Comparison of ENCODE assay signal across 29 cellular contexts in the genomic region with DNA sequence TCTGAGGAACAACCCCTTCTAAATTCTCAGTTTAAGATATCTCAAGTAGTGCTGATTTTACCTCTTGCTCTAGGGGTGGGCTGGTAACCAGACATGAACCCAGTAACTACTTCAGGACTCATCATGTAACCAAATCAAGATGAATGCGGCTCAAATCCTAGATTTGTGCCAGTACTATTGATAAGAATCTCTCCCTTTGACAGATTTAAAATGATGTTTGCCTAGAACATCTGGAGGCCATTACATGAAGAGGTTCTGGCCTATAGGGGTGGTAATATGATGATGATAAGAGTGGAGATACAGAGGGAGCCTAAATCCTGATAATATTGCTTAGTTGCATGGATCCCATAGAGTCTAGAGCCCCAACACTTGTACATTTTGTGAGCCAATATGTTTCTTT.
"Had no signal": no experiment of that assay in that cellular context is flagged by ENCODE, and none has a peak within 500 bp of the region (broad histone marks: within the 10 kb centered on the region; RNA-seq: fewer than 3 reads in every experiment).

No MANE protein-coding gene starts in this region.

- H3K4me3 ChIP-seq: ascending aorta, cardiac muscle cell, colonic mucosa had no signal

- DNase-seq: activated B cell treated with CpG ODN at 0.5 μM for 24 hours; activated CD4-positive, alpha-beta memory T cell treated with anti-CD3 and anti-CD28 coated beads, Interleukin-2, amount 10 ng/mL, durations not matched to agents 7 days and 5 days; activated CD4-positive, alpha-beta T cell treated with anti-CD3 and anti-CD28 coated beads for 4 hours; activated CD4-positive, alpha-beta T cell treated with anti-CD3 and anti-CD28 coated beads, Interleukin-2, amount 10 ng/mL, durations not matched to agents 24 days and 14 days; activated CD4-positive, alpha-beta T cell treated with anti-CD3 and anti-CD28 coated beads, Interleukin-2, amount 50 U/mL, for 1 hour; activated CD4-positive, alpha-beta T cell treated with anti-CD3 and anti-CD28 coated beads, Interleukin-2, amount 50 U/mL, for 4 hours; activated CD4-positive, CD25-positive, alpha-beta regulatory T cell treated with anti-CD3 and anti-CD28 coated beads, Interleukin-2, amount 50 U/mL, for 72 hours; activated CD8-positive, alpha-beta memory T cell treated with anti-CD3 and anti-CD28 coated beads for 24 hours; activated CD8-positive, alpha-beta memory T cell treated with anti-CD3 and anti-CD28 coated beads, Interleukin-2, amount 10 ng/mL, durations not matched to agents 7 days and 5 days; activated CD8-positive, alpha-beta memory T cell treated with anti-CD3 and anti-CD28 coated beads, Interleukin-2, amount 50 U/mL, for 48 hours; activated CD8-positive, alpha-beta T cell treated with anti-CD3 and anti-CD28 coated beads, Interleukin-2, amount 10 ng/mL, durations not matched to agents 7 days and 5 days; activated effector memory CD4-positive, alpha-beta T cell treated with Interleukin-2 at 50 U/mL for 16 hours; activated gamma-delta T cell; activated naive CD4-positive, alpha-beta T cell treated with anti-CD3 and anti-CD28 coated beads, Interleukin-2, amount 10 ng/mL, durations not matched to agents 7 days and 5 days; activated naive CD4-positive, alpha-beta T cell treated with Interleukin-2 at 50 U/mL for 16 hours; activated naive CD8-positive, alpha-beta T cell treated with anti-CD3 and anti-CD28 coated beads, Interleukin-2, amount 10 ng/mL, durations not matched to agents 7 days and 5 days; activated naive CD8-positive, alpha-beta T cell treated with anti-CD3 and anti-CD28 coated beads, Interleukin-2, amount 50 U/mL, for 24 hours; activated T-cell treated with anti-CD3 and anti-CD28 coated beads, Interleukin-2, amount 50 U/mL, for 24 hours; activated T-cell treated with anti-CD3 and anti-CD28 coated beads, Interleukin-2, amount 50 U/mL, for 48 hours; amygdala; anterior cingulate cortex; caudate nucleus; cerebellar nuclear complex; colonic mucosa; T-helper 2 cell; T-helper 9 cell had no signal

- H3K9me3 ChIP-seq: ascending aorta, colonic mucosa had no signal

- ATAC-seq: activated CD8-positive, alpha-beta memory T cell treated with anti-CD3 and anti-CD28 coated beads, Interleukin-2, amount 10 ng/mL, durations not matched to agents 7 days and 5 days; activated CD8-positive, alpha-beta T cell treated with anti-CD3 and anti-CD28 coated beads, Interleukin-2, amount 10 ng/mL, durations not matched to agents 7 days and 5 days; activated naive CD8-positive, alpha-beta T cell treated with anti-CD3 and anti-CD28 coated beads, Interleukin-2, amount 50 U/mL, for 24 hours had no signal

- H3K36me3 ChIP-seq: ascending aorta, cardiac muscle cell, colonic mucosa had no signal

- H3K27ac ChIP-seq: ascending aorta, cardiac muscle cell, colonic mucosa, VCaP had no signal
